30 cellular contexts compared by ENCODE assay signal in genomic region chr6:125485757-125486156, GRCh38.
"Had no signal": no experiment of that assay in that cellular context is flagged by ENCODE, and none has a peak within 500 bp of the region (broad histone marks: within the 10 kb centered on the region; RNA-seq: fewer than 3 reads in every experiment).

No MANE protein-coding gene starts in this region.

- ATAC-seq: activated CD4-positive, CD25-positive, alpha-beta regulatory T cell treated with anti-CD3 and anti-CD28 coated beads, Interleukin-2, amount 50 U/mL, for 24 hours; activated CD8-positive, alpha-beta T cell treated with anti-CD3 and anti-CD28 coated beads for 36 hours; activated T-cell treated with anti-CD3 and anti-CD28 coated beads, Interleukin-2, amount 50 U/mL, for 72 hours; Panc1; Right ventricle myocardium inferior had no signal

- H3K9me3 ChIP-seq: breast epithelium, MG63, SK-N-SH had no signal

- H3K27me3 ChIP-seq: breast epithelium, MG63 had no signal

- H3K36me3 ChIP-seq: breast epithelium, MG63 had no signal

- H3K9ac ChIP-seq: SK-N-SH had no signal

- H3K4me3 ChIP-seq: breast epithelium, MG63 had no signal

- H3K9me2 ChIP-seq: SK-N-SH had no signal

- H3K4me3 Mint-ChIP-seq: activated CD8-positive, alpha-beta T cell treated with anti-CD3 and anti-CD28 coated beads for 36 hours; activated T-cell treated with anti-CD3 and anti-CD28 coated beads, Interleukin-2, amount 50 U/mL, for 72 hours; T-helper 1 cell treated with Interleukin-12 subunit alpha and Interleukin-12 subunit beta and Interleukin-4 antibody, amounts not matched to agents 30 μg/mL and 1 μg/mL, for 36 hours had no signal

- FAIRE-seq: TTC549 had no signal

- H3K27ac ChIP-seq: breast epithelium had no signal

- H3K27ac Mint-ChIP-seq: activated CD8-positive, alpha-beta T cell treated with anti-CD3 and anti-CD28 coated beads for 36 hours; activated T-cell treated with anti-CD3 and anti-CD28 coated beads, Interleukin-2, amount 50 U/mL, for 72 hours; activated T-helper 2 cell treated with anti-CD3 and anti-CD28 coated beads, Interferon-gamma antibody, Interleukin-2, Interleukin-4, amounts not matched to agents 10 μg/mL and 5 μg/mL and 100 μg/mL, durations not matched to agents 14 hours and 24 hours and 36 hours; T-helper 1 cell treated with Interleukin-12 subunit alpha and Interleukin-12 subunit beta and Interleukin-4 antibody, amounts not matched to agents 30 μg/mL and 1 μg/mL, for 36 hours had no signal

- H3K9me3 Mint-ChIP-seq: activated CD8-positive, alpha-beta T cell treated with anti-CD3 and anti-CD28 coated beads for 36 hours; activated T-cell treated with anti-CD3 and anti-CD28 coated beads, Interleukin-2, amount 50 U/mL, for 72 hours; activated T-helper 2 cell treated with anti-CD3 and anti-CD28 coated beads, Interferon-gamma antibody, Interleukin-2, Interleukin-4, amounts not matched to agents 10 μg/mL and 5 μg/mL and 100 μg/mL, durations not matched to agents 14 hours and 24 hours and 36 hours; T-helper 1 cell treated with Interleukin-12 subunit alpha and Interleukin-12 subunit beta and Interleukin-4 antibody, amounts not matched to agents 30 μg/mL and 1 μg/mL, for 36 hours had no signal

- DNase-seq: activated CD4-positive, alpha-beta T cell treated with anti-CD3 and anti-CD28 coated beads for 4 hours; activated CD8-positive, alpha-beta memory T cell treated with anti-CD3 and anti-CD28 coated beads, Interleukin-2, amount 50 U/mL, for 4 hours; activated CD8-positive, alpha-beta T cell treated with anti-CD3 and anti-CD28 coated beads for 36 hours; activated gamma-delta T cell treated with Interleukin-2 at 50 U/mL for 16 hours; activated naive CD4-positive, alpha-beta T cell treated with anti-CD3 and anti-CD28 coated beads, Interleukin-2, amount 50 U/mL, for 16 hours; activated T-cell treated with anti-CD3 and anti-CD28 coated beads, Interleukin-2, amount 50 U/mL, for 72 hours; aorta; caudate nucleus; cortex of kidney; KBM-7; MG63; NCI-H1092 treated with DMSO at 0.1 percent for 48 hours; NCI-H1417 treated with DMSO at 0.1 percent for 48 hours; NCI-H1694; NCI-H2029; NCI-H2107; NCI-H2171 treated with DMSO at 0.1 percent for 48 hours; NCI-H345; NCI-H510A; NCI-H526 treated with DMSO at 0.1 percent for 48 hours; NCI-H82; RPMI8226; SK-N-SH had no signal

- H3K4me1 ChIP-seq: breast epithelium had no signal

- H3K4me2 ChIP-seq: SK-N-SH had no signal
